In the genomic region with DNA sequence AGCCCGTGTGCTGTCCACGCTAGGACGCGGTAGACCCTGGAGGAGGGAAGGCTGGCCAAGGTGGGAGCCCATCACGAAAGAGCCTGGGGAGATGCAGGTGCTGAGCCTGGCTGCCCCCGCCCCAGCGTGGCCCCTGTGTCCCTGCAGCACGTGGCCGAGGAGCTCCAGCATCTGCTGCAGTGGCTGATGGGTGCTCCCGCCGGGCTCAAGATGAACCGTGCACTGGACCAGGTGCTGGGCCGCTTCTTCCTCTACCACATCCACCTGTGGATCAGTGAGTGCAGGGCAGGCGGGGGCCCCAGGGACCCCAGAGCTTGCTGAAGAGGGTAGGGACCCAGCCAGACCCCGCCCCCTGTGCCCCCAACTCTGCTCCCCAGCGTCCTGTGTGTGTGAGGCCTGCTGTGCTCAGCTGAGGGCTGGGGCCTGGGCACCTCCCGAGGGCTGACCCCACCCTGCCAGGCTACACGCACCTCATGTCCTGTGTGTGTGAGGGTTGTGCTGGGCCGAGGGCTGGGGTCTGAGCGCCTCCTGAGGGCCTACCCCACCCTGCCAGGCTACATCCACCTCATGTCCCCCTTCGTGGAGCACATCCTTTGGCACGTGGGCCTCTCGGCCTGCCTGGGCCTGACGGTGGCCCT, we compare ENCODE assay signal across 1 cellular context.
TF ChIP-seq lines count a peak whose summit lies in the region.

No MANE protein-coding gene starts in this region.

TF ChIP-seq in GM23338, 12 proteins besides CTCF, POLR2A, EP300 and RAD21:
- TF ChIP-seq ZNF462 (CRISPR knock-in tag; IDR thresholded peaks at IDR 0.05) (no peak), ZNF114 (CRISPR knock-in tag; IDR thresholded peaks at IDR 0.05) (no peak), CREB1 (CRISPR knock-in tag; IDR thresholded peaks at IDR 0.05; ENCODE audit: low read depth) (no peak), NANOG (IDR thresholded peaks at IDR 0.05; ENCODE audit: borderline replicate concordance) (no peak), EZH2phosphoT487 (IDR thresholded peaks at IDR 0.05; ENCODE audit: unreplicated experiment) (no peak), JUNB (IDR thresholded peaks at IDR 0.05; ENCODE audit: unreplicated experiment) (no peak), EZH2 (IDR thresholded peaks at IDR 0.05; ENCODE audit: low read depth, unreplicated experiment) (no peak), ETS1 (IDR thresholded peaks at IDR 0.05) (no peak)
- TF ChIP-seq, protein P1, sequence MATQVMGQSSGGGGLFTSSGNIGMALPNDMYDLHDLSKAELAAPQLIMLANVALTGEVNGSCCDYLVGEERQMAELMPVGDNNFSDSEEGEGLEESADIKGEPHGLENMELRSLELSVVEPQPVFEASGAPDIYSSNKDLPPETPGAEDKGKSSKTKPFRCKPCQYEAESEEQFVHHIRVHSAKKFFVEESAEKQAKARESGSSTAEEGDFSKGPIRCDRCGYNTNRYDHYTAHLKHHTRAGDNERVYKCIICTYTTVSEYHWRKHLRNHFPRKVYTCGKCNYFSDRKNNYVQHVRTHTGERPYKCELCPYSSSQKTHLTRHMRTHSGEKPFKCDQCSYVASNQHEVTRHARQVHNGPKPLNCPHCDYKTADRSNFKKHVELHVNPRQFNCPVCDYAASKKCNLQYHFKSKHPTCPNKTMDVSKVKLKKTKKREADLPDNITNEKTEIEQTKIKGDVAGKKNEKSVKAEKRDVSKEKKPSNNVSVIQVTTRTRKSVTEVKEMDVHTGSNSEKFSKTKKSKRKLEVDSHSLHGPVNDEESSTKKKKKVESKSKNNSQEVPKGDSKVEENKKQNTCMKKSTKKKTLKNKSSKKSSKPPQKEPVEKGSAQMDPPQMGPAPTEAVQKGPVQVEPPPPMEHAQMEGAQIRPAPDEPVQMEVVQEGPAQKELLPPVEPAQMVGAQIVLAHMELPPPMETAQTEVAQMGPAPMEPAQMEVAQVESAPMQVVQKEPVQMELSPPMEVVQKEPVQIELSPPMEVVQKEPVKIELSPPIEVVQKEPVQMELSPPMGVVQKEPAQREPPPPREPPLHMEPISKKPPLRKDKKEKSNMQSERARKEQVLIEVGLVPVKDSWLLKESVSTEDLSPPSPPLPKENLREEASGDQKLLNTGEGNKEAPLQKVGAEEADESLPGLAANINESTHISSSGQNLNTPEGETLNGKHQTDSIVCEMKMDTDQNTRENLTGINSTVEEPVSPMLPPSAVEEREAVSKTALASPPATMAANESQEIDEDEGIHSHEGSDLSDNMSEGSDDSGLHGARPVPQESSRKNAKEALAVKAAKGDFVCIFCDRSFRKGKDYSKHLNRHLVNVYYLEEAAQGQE (IDR thresholded peaks at IDR 0.05; ENCODE audit: unreplicated experiment) = no peak
